Comparison of ENCODE assay signal across 20 cellular contexts in genomic region chr13:37492741-37493514, GRCh38.
DNase-seq lines count a peak whose midpoint lies in the region; ATAC-seq and TF ChIP-seq lines count a peak whose summit lies in the region.
"Had no signal": no experiment of that assay in that cellular context is flagged by ENCODE, and none has a peak within 500 bp of the region (broad histone marks: within the 10 kb centered on the region; RNA-seq: fewer than 3 reads in every experiment).

No MANE protein-coding gene starts in this region.

- DNase-seq in A172 (ENCODE audit: low spot score) = peak; percentile 77
- peak; percentile 5 for DNase-seq in HS-5 (ENCODE audit: low read depth)
- peak; percentile 94 for DNase-seq in brain microvascular endothelial cell
- DNase-seq in kidney tubule cell (ENCODE audit: low spot score) = peak; percentile 33
- no peak for DNase-seq in NCI-H82 treated with DMSO at 0.1 percent for 48 hours (lab: John Stamatoyannopoulos, UW; ENCODE audit: unreplicated experiment)
- no peak for DNase-seq in cerebellar cortex (ENCODE audit: low spot score)
- DNase-seq: activated CD4-positive, CD25-positive, alpha-beta regulatory T cell treated with anti-CD3 and anti-CD28 coated beads, Interleukin-2, amount 50 U/mL, for 72 hours; activated T-cell treated with anti-CD3 and anti-CD28 coated beads, Interleukin-2, amount 50 U/mL, for 4 hours; caudate nucleus; DMS79; immature natural killer cell; KG1; NCI-H2081; SW 1271; thyroid gland had no signal

- no peaks in the 10 kb centered on the region for H3K27me3 ChIP-seq in brain microvascular endothelial cell (replicated peaks)
- H3K27me3 ChIP-seq: thyroid gland had no signal

- no peaks in the 10 kb centered on the region for H3K36me3 ChIP-seq in brain microvascular endothelial cell (replicated peaks)
- H3K36me3 ChIP-seq: thyroid gland had no signal

- H3K4me3 ChIP-seq in brain microvascular endothelial cell (ENCODE audit: low read depth, low read length) = no peak overlapping the region
- H3K4me3 ChIP-seq: A549, thyroid gland had no signal

- in situ Hi-C loops in brain microvascular endothelial cell (cut with HindIII; ENCODE audit: low pct_ligation_motif_present, low sequenced_read_pairs) = no loop called here

- no peak for TF ChIP-seq CTCF in brain microvascular endothelial cell (IDR thresholded peaks at IDR 0.05; ENCODE audit: low read depth, low read length, missing control alignments)

- peak overlapping the region; percentile 79 for H3K27ac ChIP-seq in brain microvascular endothelial cell
- H3K27ac ChIP-seq: A549, thyroid gland had no signal

- no peak for ATAC-seq in HG03175 (IDR thresholded peaks at IDR 0.05; ENCODE audit: unreplicated experiment)
- no peak for ATAC-seq in GM19455 (IDR thresholded peaks at IDR 0.05; ENCODE audit: unreplicated experiment)
- ATAC-seq: A549; activated T-cell treated with anti-CD3 and anti-CD28 coated beads, Interleukin-2, amount 50 U/mL, for 4 hours; HCT116; natural killer cell treated with Interleukin-12 subunit alpha and Interleukin-12 subunit beta and Interleukin-15 and Interleukin-18, amount 100 ng/mL, for 72 hours had no signal

Comparison
In these comparisons a context has a peak if more than half of its experiments do, and no peak if none do; other contexts are left out.
1. DNase-seq: peak in A172 (single experiment), HS-5 (single experiment), brain microvascular endothelial cell (single experiment) and kidney tubule cell (single experiment); none in NCI-H82 treated with DMSO at 0.1 percent for 48 hours (single experiment) and cerebellar cortex (single experiment).